ENCODE assay signal across 12 cellular contexts in the genomic region with DNA sequence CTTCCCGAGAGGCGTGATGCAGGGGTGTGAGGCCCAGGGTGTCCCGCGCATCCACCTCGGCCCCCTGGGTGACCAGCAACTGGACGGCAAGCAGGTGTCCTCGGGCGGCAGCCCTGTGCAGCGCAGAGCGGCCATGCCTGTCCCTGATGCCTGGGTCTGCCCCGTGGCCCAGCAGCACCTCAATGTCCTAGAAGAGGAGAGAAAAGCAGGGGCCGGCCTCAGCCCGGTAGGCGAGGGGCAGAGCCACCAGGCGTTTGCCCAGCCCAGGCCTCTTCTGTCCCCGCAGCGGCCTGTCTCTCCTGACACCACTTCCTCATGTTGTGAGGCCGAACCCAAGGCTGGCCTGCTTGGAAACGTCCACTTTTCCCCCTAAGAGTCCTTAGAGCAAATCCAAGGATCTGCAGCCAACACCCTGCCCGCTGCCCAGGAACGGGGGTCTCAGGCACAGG. TPM values are rescaled to one million over a fixed set of nuclear protein-coding genes. Genes with fewer than 3 reads are reported as not detected.
A peak's percentile ranks its signal among the peaks of the same experiment; 100 is the strongest.
DNase-seq lines count a peak whose midpoint lies in the region; ATAC-seq and TF ChIP-seq lines count a peak whose summit lies in the region.
"Had no signal": no experiment of that assay in that cellular context is flagged by ENCODE, and none has a peak within 500 bp of the region (broad histone marks: within the 10 kb centered on the region; RNA-seq: fewer than 3 reads in every experiment).

No MANE protein-coding gene starts in this region.

- no peaks in the 10 kb centered on the region for H3K27me3 Mint-ChIP-seq in nephron progenitor cell (ENCODE audit: low read depth, poor library complexity)
- H3K27me3 Mint-ChIP-seq: activated naive CD8-positive, alpha-beta T cell had no signal

- POLR2A ChIA-PET in SK-N-SH (lab: Yijun Ruan, JAX), result interaction anchor here (1.0 kb wide), 1 partner anchor 12 kb away, joined by 4 read pairs; no protein-coding TSS in a partner anchor

- no peaks in the 10 kb centered on the region for H4K20me1 ChIP-seq in SK-N-SH (ENCODE audit: insufficient read depth)

- no peak for TF ChIP-seq RAD21 in SK-N-SH (IDR thresholded peaks at IDR 0.05; ENCODE audit: low read length)

- H3F3A ChIP-seq in SK-N-SH (replicated peaks; ENCODE audit: insufficient read depth), result no peaks in the 10 kb centered on the region

- no peaks in the 10 kb centered on the region for H3K36me3 ChIP-seq in SK-N-SH (replicated peaks in 1 of 2; ENCODE audit: control insufficient read depth in 1 of 2, insufficient read depth in 2 of 2, low read length in 1 of 2)
- no peaks in the 10 kb centered on the region for H3K36me3 ChIP-seq in esophagus squamous epithelium
- no peaks in the 10 kb centered on the region for H3K36me3 ChIP-seq in uterus

- TF ChIP-seq POLR2A in esophagus squamous epithelium (IDR thresholded peaks at IDR 0.05), result no peak
- no peak for TF ChIP-seq POLR2A in uterus (IDR thresholded peaks at IDR 0.05)

- no peak for TF ChIP-seq EP300 in SK-N-SH (IDR thresholded peaks at IDR 0.05; ENCODE audit: borderline replicate concordance in 1 of 2, low read depth in 1 of 2, low read length in 1 of 2)

- no peaks in the 10 kb centered on the region for H3K79me2 ChIP-seq in SK-N-SH (ENCODE audit: insufficient read depth)

- H3K9ac ChIP-seq in SK-N-SH, result no peak overlapping the region

- TF ChIP-seq CTCF in SK-N-SH (IDR thresholded peaks at IDR 0.05) (no peak), esophagus squamous epithelium (IDR thresholded peaks at IDR 0.05) (no peak), nephron progenitor cell (IDR thresholded peaks at IDR 0.05) (no peak), uterus (IDR thresholded peaks at IDR 0.05) (no peak)

- H3K27ac ChIP-seq in SK-N-SH (ENCODE audit: low read depth in 2 of 2, low read length in 1 of 2) (no peak overlapping the region), esophagus squamous epithelium (peak overlapping the region; percentile 74 to 89 (median 86)), uterus (peak overlapping the region; percentile 58 to 65)
- H3K27ac ChIP-seq: 22Rv1 had no signal

- DNase-seq in SK-N-SH (peak; percentile 33), esophagus squamous epithelium (lab: John Stamatoyannopoulos, UW) (no peak), nephron progenitor cell (no peak), uterus (no peak), T-helper 1 cell (no peak), HT-29 (ENCODE audit: low spot score) (no peak)
- DNase-seq in stimulated activated naive CD8-positive, alpha-beta T cell treated with anti-CD3 and anti-CD28 coated beads, Interleukin-15, Interleukin-2, amounts not matched to agents 100 U/mL and 50 U/mL, for 24 hours, result no peak
- DNase-seq: activated CD8-positive, alpha-beta T cell treated with anti-CD3 and anti-CD28 coated beads for 36 hours had no signal

- peaks cover 53% of the 10 kb centered on the region for H3K4me1 Mint-ChIP-seq in nephron progenitor cell

- peak overlapping the region; percentile 90 for H3K27ac Mint-ChIP-seq in nephron progenitor cell
- H3K27ac Mint-ChIP-seq: activated CD8-positive, alpha-beta T cell treated with anti-CD3 and anti-CD28 coated beads for 36 hours; activated naive CD8-positive, alpha-beta T cell had no signal

- no peaks in the 10 kb centered on the region for H3K9me2 ChIP-seq in SK-N-SH

- H3K4me1 ChIP-seq in SK-N-SH (ENCODE audit: control insufficient read depth in 1 of 2, insufficient read depth in 2 of 2, low read depth in 1 of 2, low read length in 1 of 2), result no peaks in the 10 kb centered on the region; a peak in 2 of 4 replicates
- peaks cover 37 to 70% (median 42%) of the 10 kb centered on the region in 3 donors for H3K4me1 ChIP-seq in esophagus squamous epithelium
- no peaks in the 10 kb centered on the region for H3K4me1 ChIP-seq in uterus

- H3K9me3 ChIP-seq in SK-N-SH (no peaks in the 10 kb centered on the region), esophagus squamous epithelium (no peaks in the 10 kb centered on the region), uterus (no peaks in the 10 kb centered on the region)

- WGBS in SK-N-SH (ENCODE audit: low lambda C conversion rate), result 87% methylated on average over 6 of the region's 21 CpGs
- no CpG with 5 or more reads among the region's 21 CpGs for WGBS in esophagus squamous epithelium, 2 donors

- H2AFZ ChIP-seq in SK-N-SH (ENCODE audit: low read depth), result no peak overlapping the region

- no peaks in the 10 kb centered on the region for H3K9me3 Mint-ChIP-seq in nephron progenitor cell
- H3K9me3 Mint-ChIP-seq: activated CD8-positive, alpha-beta T cell treated with anti-CD3 and anti-CD28 coated beads for 36 hours had no signal

- ATAC-seq in SK-N-SH treated with all-trans-retinoic acid at 6 μM for 48 hours, result no peak
- no peak for ATAC-seq in stimulated activated naive CD8-positive, alpha-beta T cell treated with anti-CD3 and anti-CD28 coated beads, Interleukin-15, Interleukin-2, amounts not matched to agents 100 U/mL and 50 U/mL, for 24 hours

- intact Hi-C loops in esophagus squamous epithelium (cut with DNase I) (no loop called here), uterus (cut with DNase I; ENCODE audit: low total_unique reads) (no loop called here)

- H3K4me3 ChIP-seq in SK-N-SH (ENCODE audit: low read depth in 2 of 2, low read length in 1 of 2) (no peak overlapping the region), esophagus squamous epithelium (peak overlapping the region; percentile 39 to 69 (median 52)), uterus (peak overlapping the region; percentile 11 to 30)

- H3K27me3 ChIP-seq in SK-N-SH (ENCODE audit: insufficient read depth) (no peaks in the 10 kb centered on the region), esophagus squamous epithelium (peaks cover 0 to 14% (median 0%) of the 10 kb centered on the region in 4 donors), uterus (no peaks in the 10 kb centered on the region)

- H3K36me3 Mint-ChIP-seq in nephron progenitor cell (ENCODE audit: low read depth), result peaks cover 4% of the 10 kb centered on the region
- H3K36me3 Mint-ChIP-seq: activated naive CD8-positive, alpha-beta T cell had no signal

- no peak overlapping the region for H3K4me2 ChIP-seq in SK-N-SH

- CTCF ChIA-PET in SK-N-SH (lab: Yijun Ruan, JAX), result interaction anchor here (2.8 kb wide), 1 partner anchor 12 kb away, joined by 14 read pairs; a partner anchor contains a TSS

- H3K4me3 Mint-ChIP-seq in nephron progenitor cell, result no peak overlapping the region
- H3K4me3 Mint-ChIP-seq: activated CD8-positive, alpha-beta T cell treated with anti-CD3 and anti-CD28 coated beads for 36 hours; activated naive CD8-positive, alpha-beta T cell had no signal

TF ChIP-seq in SK-N-SH, 30 proteins besides CTCF, POLR2A, EP300 and RAD21 (continues in another document):
- no peak for TF ChIP-seq RXRA (IDR thresholded peaks at IDR 0.05; ENCODE audit: borderline replicate concordance, low read depth)
- no peak for TF ChIP-seq GABPA (IDR thresholded peaks at IDR 0.05; ENCODE audit: low read depth)
- TF ChIP-seq FOSL2 (IDR thresholded peaks at IDR 0.05; ENCODE audit: borderline replicate concordance, low read depth), result no peak
- TF ChIP-seq JUND (IDR thresholded peaks at IDR 0.05), result no peak

TF ChIP-seq in SK-N-SH treated with all-trans-retinoic acid at 6 μM for 48 hours, 23 proteins besides CTCF, POLR2A, EP300 and RAD21 (continues in another document):
- TF ChIP-seq, protein P1, sequence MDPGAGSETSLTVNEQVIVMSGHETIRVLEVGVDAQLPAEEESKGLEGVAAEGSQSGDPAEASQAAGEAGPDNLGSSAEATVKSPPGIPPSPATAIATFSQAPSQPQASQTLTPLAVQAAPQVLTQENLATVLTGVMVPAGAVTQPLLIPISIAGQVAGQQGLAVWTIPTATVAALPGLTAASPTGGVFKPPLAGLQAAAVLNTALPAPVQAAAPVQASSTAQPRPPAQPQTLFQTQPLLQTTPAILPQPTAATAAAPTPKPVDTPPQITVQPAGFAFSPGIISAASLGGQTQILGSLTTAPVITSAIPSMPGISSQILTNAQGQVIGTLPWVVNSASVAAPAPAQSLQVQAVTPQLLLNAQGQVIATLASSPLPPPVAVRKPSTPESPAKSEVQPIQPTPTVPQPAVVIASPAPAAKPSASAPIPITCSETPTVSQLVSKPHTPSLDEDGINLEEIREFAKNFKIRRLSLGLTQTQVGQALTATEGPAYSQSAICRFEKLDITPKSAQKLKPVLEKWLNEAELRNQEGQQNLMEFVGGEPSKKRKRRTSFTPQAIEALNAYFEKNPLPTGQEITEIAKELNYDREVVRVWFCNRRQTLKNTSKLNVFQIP (CRISPR knock-in tag; IDR thresholded peaks at IDR 0.05; ENCODE audit: borderline replicate concordance, low read depth), result no peak
- no peak for TF ChIP-seq TCF4 (CRISPR knock-in tag; IDR thresholded peaks at IDR 0.05; ENCODE audit: borderline replicate concordance)

RNA-seq across cellular contexts. Expression of a gene that starts 1.7 kb away (rescaled TPM):
- 0.06 and 0.07 TPM in 2 replicates for polyA plus RNA-seq in SK-N-SH (2012; rRNA removed)
- 0.04 and 0.05 TPM in 2 replicates for polyA plus RNA-seq in SK-N-SH (2012; cell fraction: cytosol; rRNA removed)
- 0.43 and 0.46 TPM in 2 replicates for polyA plus RNA-seq in SK-N-SH (2012; cell fraction: nucleus; rRNA removed)
- 10 to 100 TPM in 2 of 4 donors, 1 to 10 TPM in 2; 4.7 to 28.3 (median 14.4) TPM for total RNA-seq in esophagus squamous epithelium
- total RNA-seq in uterus, result 10 to 100 TPM in 2 of 4 donors, 1 to 10 TPM in 2; 1.3 to 20.0 (median 6.7) TPM
- 0.44 and 1.4 TPM in 2 replicates for total RNA-seq in HT-29 (2014; rRNA removed; shearing (Covaris generic))
- total RNA-seq: activated CD8-positive, alpha-beta T cell treated with anti-CD3 and anti-CD28 coated beads for 36 hours; T-helper 1 cell treated with Interleukin-12 subunit alpha and Interleukin-12 subunit beta and Interleukin-4 antibody, amounts not matched to agents 30 ng/mL and 1 ng/mL, for 36 hours had no signal

RNA-seq across cellular contexts. Expression of a gene that starts 12.3 kb away (rescaled TPM):
- polyA plus RNA-seq in SK-N-SH (2012; rRNA removed), result 159 and 210 TPM in 2 replicates
- polyA plus RNA-seq in SK-N-SH (2012; cell fraction: cytosol; rRNA removed), result 202 and 236 TPM in 2 replicates
- 104 and 133 TPM in 2 replicates for polyA plus RNA-seq in SK-N-SH (2012; cell fraction: nucleus; rRNA removed)
- 100 to 1,000 TPM in 3 of 4 donors, 10 to 100 TPM in 1; 98.0 to 157 (median 116) TPM for total RNA-seq in esophagus squamous epithelium
- total RNA-seq in uterus, result 100 to 1,000 TPM in 1 of 4 donors, 10 to 100 TPM in 3; 34.3 to 114 (median 65.1) TPM
- total RNA-seq in HT-29 (2014; rRNA removed; shearing (Covaris generic)), result 235 and 276 TPM in 2 replicates

RNA-seq across cellular contexts. Expression of a gene that starts 16.1 kb away (rescaled TPM):
- 5.3 and 7.4 TPM in 2 replicates for polyA plus RNA-seq in SK-N-SH (2012; rRNA removed)
- polyA plus RNA-seq in SK-N-SH (2012; cell fraction: cytosol; rRNA removed), result 3.2 and 5.0 TPM in 2 replicates
- polyA plus RNA-seq in SK-N-SH (2012; cell fraction: nucleus; rRNA removed), result 5.7 and 8.5 TPM in 2 replicates
- total RNA-seq in esophagus squamous epithelium (10 to 100 TPM; 20.0 to 55.0 (median 34.6) TPM), uterus (10 to 100 TPM; 15.6 to 67.1 (median 47.1) TPM)
- 220 and 232 TPM in 2 replicates for total RNA-seq in HT-29 (2014; rRNA removed; shearing (Covaris generic))

RNA-seq across cellular contexts. Expression of a gene that starts 20.3 kb away (rescaled TPM):
- polyA plus RNA-seq in SK-N-SH (2012; rRNA removed), result 362 and 475 TPM in 2 replicates
- 51.6 and 68.2 TPM in 2 replicates for polyA plus RNA-seq in SK-N-SH (2012; cell fraction: cytosol; rRNA removed)
- 3,259 and 3,720 TPM in 2 replicates for polyA plus RNA-seq in SK-N-SH (2012; cell fraction: nucleus; rRNA removed)
- total RNA-seq in esophagus squamous epithelium (100 to 1,000 TPM in 2 of 4 donors, 10 to 100 TPM in 2; 42.5 to 213 (median 104) TPM), uterus (100 to 1,000 TPM; 207 to 351 (median 281) TPM)
- 200 and 243 TPM in 2 replicates for total RNA-seq in HT-29 (2014; rRNA removed; shearing (Covaris generic))

RNA-seq across cellular contexts. Expression of a gene that starts 30.1 kb away (rescaled TPM):
- polyA plus RNA-seq in SK-N-SH (2012; rRNA removed), result 0.38 and 0.49 TPM in 2 replicates
- 0.22 and 0.27 TPM in 2 replicates for polyA plus RNA-seq in SK-N-SH (2012; cell fraction: cytosol; rRNA removed)
- 0.37 and 0.52 TPM in 2 replicates for polyA plus RNA-seq in SK-N-SH (2012; cell fraction: nucleus; rRNA removed)
- under 1 TPM; under 0.01 to 1.00 (median 0.28) TPM for total RNA-seq in esophagus squamous epithelium
- 1 to 10 TPM in 2 of 4 donors, under 1 TPM in 1, not detected in 1; 0.77 to 3.8 (median 1.7) TPM for total RNA-seq in uterus
- total RNA-seq in HT-29 (2014; rRNA removed; shearing (Covaris generic)), result 2.3 and 3.1 TPM in 2 replicates

Comparison
In these comparisons a context has a peak if more than half of its experiments do, and no peak if none do; other contexts are left out.
1. H3K27ac ChIP-seq: peak in esophagus squamous epithelium (4 of 4) and uterus (2 of 2); none in SK-N-SH (0 of 2).
2. H3K4me3 ChIP-seq: peak in esophagus squamous epithelium (4 of 4) and uterus (2 of 2); none in SK-N-SH (0 of 2).